Comparison of ENCODE assay signal across 19 cellular contexts in genomic region chr5:180334751-180335613, GRCh38. TPM values are rescaled to one million over a fixed set of nuclear protein-coding genes. Genes with fewer than 3 reads are reported as not detected.
"Had no signal": no experiment of that assay in that cellular context is flagged by ENCODE, and none has a peak within 500 bp of the region (broad histone marks: within the 10 kb centered on the region; RNA-seq: fewer than 3 reads in every experiment).

No MANE protein-coding gene starts in this region.

- H3K79me2 ChIP-seq: parathyroid adenoma had no signal

- H3K4me3 ChIP-seq: cardiac muscle cell, dorsolateral prefrontal cortex, gastrocnemius medialis, heart left ventricle, lung, upper lobe of left lung had no signal

- H3K36me3 ChIP-seq: gastrocnemius medialis had no signal

- H3K4me1 Mint-ChIP-seq: activated naive CD4-positive, alpha-beta T cell treated with anti-CD3 and anti-CD28 coated beads, Interleukin-2, amount 10 ng/mL, durations not matched to agents 7 days and 5 days; immature natural killer cell had no signal

- H2AFZ ChIP-seq: parathyroid adenoma had no signal

- H3K27ac ChIP-seq: cardiac muscle cell, gastrocnemius medialis, parathyroid adenoma, upper lobe of left lung had no signal

- DNase-seq: activated CD4-positive, alpha-beta memory T cell treated with anti-CD3 and anti-CD28 coated beads for 36 hours; activated CD8-positive, alpha-beta memory T cell treated with anti-CD3 and anti-CD28 coated beads, Interleukin-2, amount 10 ng/mL, durations not matched to agents 7 days and 5 days; activated naive CD4-positive, alpha-beta T cell treated with anti-CD3 and anti-CD28 coated beads, Interleukin-2, amount 10 ng/mL, durations not matched to agents 7 days and 5 days; activated T-cell treated with anti-CD3 and anti-CD28 coated beads, Interleukin-2, amount 50 U/mL, for 1 hour; dorsolateral prefrontal cortex; gastrocnemius medialis; immature natural killer cell; naive B cell; stimulated activated naive CD8-positive, alpha-beta T cell treated with anti-CD3 and anti-CD28 coated beads, Interleukin-15, Interleukin-2, amounts not matched to agents 100 U/mL and 50 U/mL, for 24 hours; T-helper 1 cell; T1000 had no signal

- H3K27me3 ChIP-seq: cardiac muscle cell, dorsolateral prefrontal cortex, gastrocnemius medialis, upper lobe of left lung had no signal

- ATAC-seq: activated CD8-positive, alpha-beta memory T cell treated with anti-CD3 and anti-CD28 coated beads, Interleukin-2, amount 10 ng/mL, durations not matched to agents 7 days and 5 days; gastrocnemius medialis; heart left ventricle; left colon; stimulated activated naive CD8-positive, alpha-beta T cell treated with anti-CD3 and anti-CD28 coated beads, Interleukin-15, Interleukin-2, amounts not matched to agents 100 U/mL and 50 U/mL, for 24 hours had no signal

- H3K4me3 Mint-ChIP-seq: activated CD4-positive, alpha-beta memory T cell treated with anti-CD3 and anti-CD28 coated beads for 36 hours; activated CD8-positive, alpha-beta memory T cell treated with anti-CD3 and anti-CD28 coated beads, Interleukin-2, amount 10 ng/mL, durations not matched to agents 7 days and 5 days; activated naive CD4-positive, alpha-beta T cell treated with anti-CD3 and anti-CD28 coated beads, Interleukin-2, amount 10 ng/mL, durations not matched to agents 7 days and 5 days; endodermal cell; immature natural killer cell; naive B cell had no signal

- H3K9me3 Mint-ChIP-seq: activated CD4-positive, alpha-beta memory T cell treated with anti-CD3 and anti-CD28 coated beads for 36 hours; activated naive CD4-positive, alpha-beta T cell treated with anti-CD3 and anti-CD28 coated beads, Interleukin-2, amount 10 ng/mL, durations not matched to agents 7 days and 5 days; activated T-helper 2 cell treated with anti-CD3 and anti-CD28 coated beads, Interferon-gamma antibody, Interleukin-2, Interleukin-4, amounts not matched to agents 10 μg/mL and 5 μg/mL and 100 μg/mL, durations not matched to agents 14 hours and 24 hours and 36 hours; immature natural killer cell; naive B cell had no signal

- H3K27ac Mint-ChIP-seq: activated CD4-positive, alpha-beta memory T cell treated with anti-CD3 and anti-CD28 coated beads for 36 hours; activated CD8-positive, alpha-beta memory T cell treated with anti-CD3 and anti-CD28 coated beads, Interleukin-2, amount 10 ng/mL, durations not matched to agents 7 days and 5 days; activated naive CD4-positive, alpha-beta T cell treated with anti-CD3 and anti-CD28 coated beads, Interleukin-2, amount 10 ng/mL, durations not matched to agents 7 days and 5 days; activated T-helper 2 cell treated with anti-CD3 and anti-CD28 coated beads, Interferon-gamma antibody, Interleukin-2, Interleukin-4, amounts not matched to agents 10 μg/mL and 5 μg/mL and 100 μg/mL, durations not matched to agents 14 hours and 24 hours and 36 hours; endodermal cell; immature natural killer cell had no signal

- H3K9me3 ChIP-seq: gastrocnemius medialis, heart left ventricle, upper lobe of left lung had no signal

- H3K9ac ChIP-seq: parathyroid adenoma had no signal

- H3K36me3 Mint-ChIP-seq: activated CD4-positive, alpha-beta memory T cell treated with anti-CD3 and anti-CD28 coated beads for 36 hours; activated CD8-positive, alpha-beta memory T cell treated with anti-CD3 and anti-CD28 coated beads, Interleukin-2, amount 10 ng/mL, durations not matched to agents 7 days and 5 days; activated naive CD4-positive, alpha-beta T cell treated with anti-CD3 and anti-CD28 coated beads, Interleukin-2, amount 10 ng/mL, durations not matched to agents 7 days and 5 days; immature natural killer cell; naive B cell had no signal

- H3K4me1 ChIP-seq: gastrocnemius medialis, parathyroid adenoma had no signal

RNA-seq across cellular contexts. Expression of gene GFPT2, which starts 18.2 kb away (rescaled TPM):
- total RNA-seq: activated T-helper 2 cell treated with anti-CD3 and anti-CD28 coated beads, Interferon-gamma antibody, Interleukin-2, Interleukin-4, amounts not matched to agents 10 μg/mL and 5 μg/mL and 100 μg/mL, durations not matched to agents 14 hours and 24 hours and 36 hours had no signal
- polyA plus RNA-seq: immature natural killer cell had no signal
